11 cellular contexts compared by ENCODE assay signal in the genomic region with DNA sequence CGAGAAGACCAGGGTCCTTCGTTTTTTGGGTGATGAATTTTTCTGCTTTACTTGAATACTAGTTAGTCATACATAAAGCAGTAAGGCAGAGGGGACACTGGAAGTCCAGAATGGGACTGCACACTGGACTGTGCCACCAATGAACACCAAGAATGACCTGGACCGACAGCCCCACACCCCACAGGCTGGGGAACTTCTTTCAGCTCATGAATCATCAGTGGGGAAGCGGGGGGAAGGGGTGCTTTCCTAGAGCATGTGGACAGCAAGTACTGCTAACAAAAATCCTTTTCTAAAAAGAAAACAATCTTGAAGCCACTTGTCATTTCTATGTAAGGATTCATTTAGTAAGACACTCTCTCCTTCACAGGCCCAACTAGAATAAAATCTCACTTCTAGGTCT.
DNase-seq lines count a peak whose midpoint lies in the region; ATAC-seq lines count a peak whose summit lies in the region.
"Had no signal": no experiment of that assay in that cellular context is flagged by ENCODE, and none has a peak within 500 bp of the region (broad histone marks: within the 10 kb centered on the region; RNA-seq: fewer than 3 reads in every experiment).

No MANE protein-coding gene starts in this region.

- peak; percentile 38 for ATAC-seq in GM18907 (IDR thresholded peaks at IDR 0.05; ENCODE audit: unreplicated experiment)
- ATAC-seq in GM21390 (IDR thresholded peaks at IDR 0.05; ENCODE audit: unreplicated experiment): no peak
- no peak for ATAC-seq in GM19452 (IDR thresholded peaks at IDR 0.05; ENCODE audit: unreplicated experiment)
- ATAC-seq: heart left ventricle had no signal

- no peaks in the 10 kb centered on the region for H3K27me3 ChIP-seq in layer of hippocampus (ENCODE audit: control insufficient read depth, insufficient read depth, low read length)
- H3K27me3 ChIP-seq: heart left ventricle had no signal

- peak overlapping the region; percentile 69 for H3K27ac ChIP-seq in layer of hippocampus (ENCODE audit: low read depth, low read length)
- H3K27ac ChIP-seq: heart left ventricle, parathyroid adenoma had no signal

- peak; percentile 40 for DNase-seq in AG08396 (ENCODE audit: low spot score)
- DNase-seq in activated T-cell treated with anti-CD3 and anti-CD28 coated beads, Interleukin-2, amount 50 U/mL, for 48 hours: peak; percentile 49 to 53
- DNase-seq in NCI-H2227 treated with DMSO at 0.1 percent for 48 hours (lab: John Stamatoyannopoulos, UW): no peak
- DNase-seq in SKM-1 (lab: John Stamatoyannopoulos, UW; ENCODE audit: unreplicated experiment): no peak
- DNase-seq: heart left ventricle, Kasumi-1 had no signal

Comparison
In these comparisons a context has a peak if more than half of its experiments do, and no peak if none do; other contexts are left out.
1. DNase-seq: peak in AG08396 (single experiment) and activated T-cell treated with anti-CD3 and anti-CD28 coated beads, Interleukin-2, amount 50 U/mL, for 48 hours (2 of 2); none in NCI-H2227 treated with DMSO at 0.1 percent for 48 hours (single experiment) and SKM-1 (single experiment).